20 cellular contexts compared by ENCODE assay signal in the genomic region with DNA sequence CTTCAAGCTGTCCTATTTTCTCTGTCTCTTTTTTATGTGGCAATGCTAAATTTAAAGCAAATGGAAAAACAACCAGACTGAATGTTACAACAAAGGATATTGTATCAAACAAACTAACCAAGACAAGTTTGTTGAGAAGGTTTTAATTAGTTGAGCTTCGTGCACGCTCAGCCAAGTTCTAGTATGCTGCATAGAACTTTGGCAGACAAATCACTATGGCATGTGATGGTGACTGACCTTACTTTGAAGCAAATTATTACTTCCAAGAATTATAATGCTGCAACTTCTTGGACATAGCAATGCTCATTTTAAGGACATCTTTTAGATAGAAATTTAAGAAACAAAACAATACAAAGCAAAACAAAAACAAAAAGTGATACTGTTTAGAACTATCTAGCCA.
"Had no signal": no experiment of that assay in that cellular context is flagged by ENCODE, and none has a peak within 500 bp of the region (broad histone marks: within the 10 kb centered on the region; RNA-seq: fewer than 3 reads in every experiment).

No MANE protein-coding gene starts in this region.

- H3K9me3 ChIP-seq: Peyer's patch had no signal

- ATAC-seq: activated CD4-positive, alpha-beta T cell treated with anti-CD3 and anti-CD28 coated beads for 36 hours; activated T-helper 17 cell treated with anti-CD3 and anti-CD28 coated beads, Interleukin-2, amount 50 U/mL, for 72 hours; T-cell had no signal

- DNase-seq: activated CD4-positive, alpha-beta memory T cell treated with anti-CD3 and anti-CD28 coated beads, Interleukin-2, amount 10 ng/mL, durations not matched to agents 7 days and 5 days; activated CD4-positive, alpha-beta T cell treated with anti-CD3 and anti-CD28 coated beads for 36 hours; activated CD4-positive, alpha-beta T cell treated with anti-CD3 and anti-CD28 coated beads, Interleukin-2, amount 50 U/mL, for 1 hour; activated CD4-positive, CD25-positive, alpha-beta regulatory T cell; activated gamma-delta T cell; activated naive CD4-positive, alpha-beta T cell treated with anti-CD3 and anti-CD28 coated beads for 36 hours; activated T-cell treated with anti-CD3 and anti-CD28 coated beads for 4 hours; activated T-cell treated with anti-CD3 and anti-CD28 coated beads, Interleukin-2, amount 50 U/mL, for 48 hours; amygdala; NCI-H1092; NCI-H1417; NCI-H1930; NCI-H2107; NCI-H524; Peyer's patch; SHP77 treated with DMSO at 0.1 percent for 48 hours; T-cell had no signal

- H3K27me3 ChIP-seq: Peyer's patch had no signal

- H3K4me3 ChIP-seq: Peyer's patch had no signal

- H3K4me1 ChIP-seq: Peyer's patch had no signal

- H3K27ac ChIP-seq: KMS-11, Peyer's patch, VCaP had no signal

- H3K36me3 ChIP-seq: Peyer's patch had no signal
